ENCODE assay signal across 1 cellular context in the genomic region with DNA sequence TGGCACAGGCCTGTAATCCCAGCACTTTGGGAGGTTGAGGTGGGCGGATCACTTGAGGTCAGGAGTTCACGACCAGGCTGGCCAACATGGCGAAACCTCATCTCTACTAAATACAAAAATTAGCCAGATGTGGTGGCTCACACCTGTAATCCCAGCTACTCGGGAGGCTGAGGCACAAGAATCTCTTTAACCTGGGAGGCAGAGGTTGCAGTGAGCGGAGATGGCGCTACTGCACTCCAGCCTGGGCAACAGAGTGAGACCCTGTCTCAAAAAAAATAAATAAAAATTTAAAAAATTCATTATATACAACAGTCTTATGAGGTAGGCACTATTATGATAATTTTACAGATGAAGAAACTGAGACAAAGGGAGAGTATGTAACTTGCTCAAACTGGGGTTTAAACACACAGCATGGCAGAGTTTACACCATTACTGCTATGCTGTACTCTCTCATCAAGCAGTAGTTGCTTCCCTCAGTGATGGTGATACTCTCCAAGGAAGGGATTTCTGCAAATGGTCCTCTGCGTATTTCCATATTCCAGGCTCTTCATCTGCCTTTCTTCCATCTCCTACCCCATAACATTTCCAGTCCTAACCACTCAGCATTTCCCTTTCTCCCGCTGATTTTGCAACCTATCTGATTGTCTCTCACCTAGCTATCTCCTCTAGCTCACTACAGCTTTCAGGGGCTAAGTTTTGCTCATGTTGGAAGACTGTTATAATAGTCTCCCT.
A peak's percentile ranks its signal among the peaks of the same experiment; 100 is the strongest.
TF ChIP-seq lines count a peak whose summit lies in the region.

No MANE protein-coding gene starts in this region.

TF ChIP-seq in K562, 482 proteins besides CTCF, POLR2A, EP300 and RAD21 (continued from another document and continues in another):
- TF ChIP-seq ELF4 (CRISPR knock-in tag; IDR thresholded peaks at IDR 0.05) (0 out of 2 replicates have a peak, but pooled peaks have one; percentile 27), ZNF121 (CRISPR knock-in tag; conservative IDR thresholded peaks at IDR 0.05) (peak; percentile 82), POLR2G (IDR thresholded peaks at IDR 0.05; ENCODE audit: low read depth, low read length) (peak; percentile 70), EHMT2 (IDR thresholded peaks at IDR 0.05) (no peak), BRCA1 (IDR thresholded peaks at IDR 0.05) (no peak), BRCA1 (CRISPR knock-in tag; IDR thresholded peaks at IDR 0.05) (no peak), PRMT5 (CRISPR knock-in tag; IDR thresholded peaks at IDR 0.05) (no peak), GTF2E2 (tag; IDR thresholded peaks at IDR 0.05) (no peak), ARID1B (IDR thresholded peaks at IDR 0.05) (no peak), GATA2 (CRISPR knock-in tag; IDR thresholded peaks at IDR 0.05) (no peak), CHCHD3 (CRISPR knock-in tag; IDR thresholded peaks at IDR 0.05) (no peak), CBFB (CRISPR knock-in tag; IDR thresholded peaks at IDR 0.05) (no peak), CAMTA2 (CRISPR knock-in tag; conservative IDR thresholded peaks at IDR 0.05) (0 out of 2 replicates have a peak, but pooled peaks have one; percentile 7), TEAD1 (CRISPR knock-in tag; IDR thresholded peaks at IDR 0.05) (0 out of 4 replicates have a peak, but pooled peaks of 1 of the 2 experiments have one; percentile 5), IRF2 (CRISPR knock-in tag; IDR thresholded peaks at IDR 0.05) (no peak), ZNF217 (CRISPR knock-in tag; IDR thresholded peaks at IDR 0.05) (no peak), WHSC1 (IDR thresholded peaks at IDR 0.05; ENCODE audit: low read length) (no peak), ZNF778 (CRISPR knock-in tag; IDR thresholded peaks at IDR 0.05) (no peak), ZNF232 (CRISPR knock-in tag; IDR thresholded peaks at IDR 0.05) (no peak), OTX1 (CRISPR knock-in tag; IDR thresholded peaks at IDR 0.05) (peak; percentile 52; the same call in 1 of the 2 replicates), RBFOX2 (IDR thresholded peaks at IDR 0.05; ENCODE audit: low read depth, low read length) (no peak), FOXA3 (CRISPR knock-in tag; conservative IDR thresholded peaks at IDR 0.05 in 1 of 2, IDR thresholded peaks at IDR 0.05 in 1 of 2) (no peak), RBM22 (IDR thresholded peaks at IDR 0.05; ENCODE audit: low read depth, low read length, poor library complexity, severe bottlenecking) (peak; percentile 92), ZBTB17 (CRISPR knock-in tag; IDR thresholded peaks at IDR 0.05) (0 out of 2 replicates have a peak, but pooled peaks have one; percentile 37), POLR2AphosphoS2 (IDR thresholded peaks at IDR 0.05; ENCODE audit: low read length) (no peak), ZNF239 (CRISPR knock-in tag; IDR thresholded peaks at IDR 0.05) (no peak), BCOR (IDR thresholded peaks at IDR 0.05) (no peak), MXI1 (IDR thresholded peaks at IDR 0.05; ENCODE audit: low read depth, low read length) (no peak), ZNF431 (CRISPR knock-in tag; IDR thresholded peaks at IDR 0.05) (no peak), PML (IDR thresholded peaks at IDR 0.05; ENCODE audit: low read length) (no peak)
- TF ChIP-seq, protein P1, sequence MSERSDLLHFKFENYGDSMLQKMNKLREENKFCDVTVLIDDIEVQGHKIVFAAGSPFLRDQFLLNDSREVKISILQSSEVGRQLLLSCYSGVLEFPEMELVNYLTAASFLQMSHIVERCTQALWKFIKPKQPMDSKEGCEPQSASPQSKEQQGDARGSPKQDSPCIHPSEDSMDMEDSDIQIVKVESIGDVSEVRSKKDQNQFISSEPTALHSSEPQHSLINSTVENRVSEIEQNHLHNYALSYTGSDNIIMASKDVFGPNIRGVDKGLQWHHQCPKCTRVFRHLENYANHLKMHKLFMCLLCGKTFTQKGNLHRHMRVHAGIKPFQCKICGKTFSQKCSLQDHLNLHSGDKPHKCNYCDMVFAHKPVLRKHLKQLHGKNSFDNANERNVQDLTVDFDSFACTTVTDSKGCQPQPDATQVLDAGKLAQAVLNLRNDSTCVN (CRISPR knock-in tag; IDR thresholded peaks at IDR 0.05), result peak; percentile 46; the same call in 1 of the 2 replicates
- TF ChIP-seq, protein P2, sequence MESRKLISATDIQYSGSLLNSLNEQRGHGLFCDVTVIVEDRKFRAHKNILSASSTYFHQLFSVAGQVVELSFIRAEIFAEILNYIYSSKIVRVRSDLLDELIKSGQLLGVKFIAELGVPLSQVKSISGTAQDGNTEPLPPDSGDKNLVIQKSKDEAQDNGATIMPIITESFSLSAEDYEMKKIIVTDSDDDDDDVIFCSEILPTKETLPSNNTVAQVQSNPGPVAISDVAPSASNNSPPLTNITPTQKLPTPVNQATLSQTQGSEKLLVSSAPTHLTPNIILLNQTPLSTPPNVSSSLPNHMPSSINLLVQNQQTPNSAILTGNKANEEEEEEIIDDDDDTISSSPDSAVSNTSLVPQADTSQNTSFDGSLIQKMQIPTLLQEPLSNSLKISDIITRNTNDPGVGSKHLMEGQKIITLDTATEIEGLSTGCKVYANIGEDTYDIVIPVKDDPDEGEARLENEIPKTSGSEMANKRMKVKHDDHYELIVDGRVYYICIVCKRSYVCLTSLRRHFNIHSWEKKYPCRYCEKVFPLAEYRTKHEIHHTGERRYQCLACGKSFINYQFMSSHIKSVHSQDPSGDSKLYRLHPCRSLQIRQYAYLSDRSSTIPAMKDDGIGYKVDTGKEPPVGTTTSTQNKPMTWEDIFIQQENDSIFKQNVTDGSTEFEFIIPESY (CRISPR knock-in tag; IDR thresholded peaks at IDR 0.05), result peak; percentile 78
- TF ChIP-seq, protein P3, sequence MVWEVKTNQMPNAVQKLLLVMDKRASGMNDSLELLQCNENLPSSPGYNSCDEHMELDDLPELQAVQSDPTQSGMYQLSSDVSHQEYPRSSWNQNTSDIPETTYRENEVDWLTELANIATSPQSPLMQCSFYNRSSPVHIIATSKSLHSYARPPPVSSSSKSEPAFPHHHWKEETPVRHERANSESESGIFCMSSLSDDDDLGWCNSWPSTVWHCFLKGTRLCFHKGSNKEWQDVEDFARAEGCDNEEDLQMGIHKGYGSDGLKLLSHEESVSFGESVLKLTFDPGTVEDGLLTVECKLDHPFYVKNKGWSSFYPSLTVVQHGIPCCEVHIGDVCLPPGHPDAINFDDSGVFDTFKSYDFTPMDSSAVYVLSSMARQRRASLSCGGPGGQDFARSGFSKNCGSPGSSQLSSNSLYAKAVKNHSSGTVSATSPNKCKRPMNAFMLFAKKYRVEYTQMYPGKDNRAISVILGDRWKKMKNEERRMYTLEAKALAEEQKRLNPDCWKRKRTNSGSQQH (CRISPR knock-in tag; IDR thresholded peaks at IDR 0.05), result 0 out of 2 replicates have a peak, but pooled peaks have one; percentile 66
- TF ChIP-seq, protein P4, sequence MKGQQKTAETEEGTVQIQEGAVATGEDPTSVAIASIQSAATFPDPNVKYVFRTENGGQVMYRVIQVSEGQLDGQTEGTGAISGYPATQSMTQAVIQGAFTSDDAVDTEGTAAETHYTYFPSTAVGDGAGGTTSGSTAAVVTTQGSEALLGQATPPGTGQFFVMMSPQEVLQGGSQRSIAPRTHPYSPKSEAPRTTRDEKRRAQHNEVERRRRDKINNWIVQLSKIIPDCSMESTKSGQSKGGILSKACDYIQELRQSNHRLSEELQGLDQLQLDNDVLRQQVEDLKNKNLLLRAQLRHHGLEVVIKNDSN (CRISPR knock-in tag; IDR thresholded peaks at IDR 0.05), result no peak
- TF ChIP-seq, protein P5, sequence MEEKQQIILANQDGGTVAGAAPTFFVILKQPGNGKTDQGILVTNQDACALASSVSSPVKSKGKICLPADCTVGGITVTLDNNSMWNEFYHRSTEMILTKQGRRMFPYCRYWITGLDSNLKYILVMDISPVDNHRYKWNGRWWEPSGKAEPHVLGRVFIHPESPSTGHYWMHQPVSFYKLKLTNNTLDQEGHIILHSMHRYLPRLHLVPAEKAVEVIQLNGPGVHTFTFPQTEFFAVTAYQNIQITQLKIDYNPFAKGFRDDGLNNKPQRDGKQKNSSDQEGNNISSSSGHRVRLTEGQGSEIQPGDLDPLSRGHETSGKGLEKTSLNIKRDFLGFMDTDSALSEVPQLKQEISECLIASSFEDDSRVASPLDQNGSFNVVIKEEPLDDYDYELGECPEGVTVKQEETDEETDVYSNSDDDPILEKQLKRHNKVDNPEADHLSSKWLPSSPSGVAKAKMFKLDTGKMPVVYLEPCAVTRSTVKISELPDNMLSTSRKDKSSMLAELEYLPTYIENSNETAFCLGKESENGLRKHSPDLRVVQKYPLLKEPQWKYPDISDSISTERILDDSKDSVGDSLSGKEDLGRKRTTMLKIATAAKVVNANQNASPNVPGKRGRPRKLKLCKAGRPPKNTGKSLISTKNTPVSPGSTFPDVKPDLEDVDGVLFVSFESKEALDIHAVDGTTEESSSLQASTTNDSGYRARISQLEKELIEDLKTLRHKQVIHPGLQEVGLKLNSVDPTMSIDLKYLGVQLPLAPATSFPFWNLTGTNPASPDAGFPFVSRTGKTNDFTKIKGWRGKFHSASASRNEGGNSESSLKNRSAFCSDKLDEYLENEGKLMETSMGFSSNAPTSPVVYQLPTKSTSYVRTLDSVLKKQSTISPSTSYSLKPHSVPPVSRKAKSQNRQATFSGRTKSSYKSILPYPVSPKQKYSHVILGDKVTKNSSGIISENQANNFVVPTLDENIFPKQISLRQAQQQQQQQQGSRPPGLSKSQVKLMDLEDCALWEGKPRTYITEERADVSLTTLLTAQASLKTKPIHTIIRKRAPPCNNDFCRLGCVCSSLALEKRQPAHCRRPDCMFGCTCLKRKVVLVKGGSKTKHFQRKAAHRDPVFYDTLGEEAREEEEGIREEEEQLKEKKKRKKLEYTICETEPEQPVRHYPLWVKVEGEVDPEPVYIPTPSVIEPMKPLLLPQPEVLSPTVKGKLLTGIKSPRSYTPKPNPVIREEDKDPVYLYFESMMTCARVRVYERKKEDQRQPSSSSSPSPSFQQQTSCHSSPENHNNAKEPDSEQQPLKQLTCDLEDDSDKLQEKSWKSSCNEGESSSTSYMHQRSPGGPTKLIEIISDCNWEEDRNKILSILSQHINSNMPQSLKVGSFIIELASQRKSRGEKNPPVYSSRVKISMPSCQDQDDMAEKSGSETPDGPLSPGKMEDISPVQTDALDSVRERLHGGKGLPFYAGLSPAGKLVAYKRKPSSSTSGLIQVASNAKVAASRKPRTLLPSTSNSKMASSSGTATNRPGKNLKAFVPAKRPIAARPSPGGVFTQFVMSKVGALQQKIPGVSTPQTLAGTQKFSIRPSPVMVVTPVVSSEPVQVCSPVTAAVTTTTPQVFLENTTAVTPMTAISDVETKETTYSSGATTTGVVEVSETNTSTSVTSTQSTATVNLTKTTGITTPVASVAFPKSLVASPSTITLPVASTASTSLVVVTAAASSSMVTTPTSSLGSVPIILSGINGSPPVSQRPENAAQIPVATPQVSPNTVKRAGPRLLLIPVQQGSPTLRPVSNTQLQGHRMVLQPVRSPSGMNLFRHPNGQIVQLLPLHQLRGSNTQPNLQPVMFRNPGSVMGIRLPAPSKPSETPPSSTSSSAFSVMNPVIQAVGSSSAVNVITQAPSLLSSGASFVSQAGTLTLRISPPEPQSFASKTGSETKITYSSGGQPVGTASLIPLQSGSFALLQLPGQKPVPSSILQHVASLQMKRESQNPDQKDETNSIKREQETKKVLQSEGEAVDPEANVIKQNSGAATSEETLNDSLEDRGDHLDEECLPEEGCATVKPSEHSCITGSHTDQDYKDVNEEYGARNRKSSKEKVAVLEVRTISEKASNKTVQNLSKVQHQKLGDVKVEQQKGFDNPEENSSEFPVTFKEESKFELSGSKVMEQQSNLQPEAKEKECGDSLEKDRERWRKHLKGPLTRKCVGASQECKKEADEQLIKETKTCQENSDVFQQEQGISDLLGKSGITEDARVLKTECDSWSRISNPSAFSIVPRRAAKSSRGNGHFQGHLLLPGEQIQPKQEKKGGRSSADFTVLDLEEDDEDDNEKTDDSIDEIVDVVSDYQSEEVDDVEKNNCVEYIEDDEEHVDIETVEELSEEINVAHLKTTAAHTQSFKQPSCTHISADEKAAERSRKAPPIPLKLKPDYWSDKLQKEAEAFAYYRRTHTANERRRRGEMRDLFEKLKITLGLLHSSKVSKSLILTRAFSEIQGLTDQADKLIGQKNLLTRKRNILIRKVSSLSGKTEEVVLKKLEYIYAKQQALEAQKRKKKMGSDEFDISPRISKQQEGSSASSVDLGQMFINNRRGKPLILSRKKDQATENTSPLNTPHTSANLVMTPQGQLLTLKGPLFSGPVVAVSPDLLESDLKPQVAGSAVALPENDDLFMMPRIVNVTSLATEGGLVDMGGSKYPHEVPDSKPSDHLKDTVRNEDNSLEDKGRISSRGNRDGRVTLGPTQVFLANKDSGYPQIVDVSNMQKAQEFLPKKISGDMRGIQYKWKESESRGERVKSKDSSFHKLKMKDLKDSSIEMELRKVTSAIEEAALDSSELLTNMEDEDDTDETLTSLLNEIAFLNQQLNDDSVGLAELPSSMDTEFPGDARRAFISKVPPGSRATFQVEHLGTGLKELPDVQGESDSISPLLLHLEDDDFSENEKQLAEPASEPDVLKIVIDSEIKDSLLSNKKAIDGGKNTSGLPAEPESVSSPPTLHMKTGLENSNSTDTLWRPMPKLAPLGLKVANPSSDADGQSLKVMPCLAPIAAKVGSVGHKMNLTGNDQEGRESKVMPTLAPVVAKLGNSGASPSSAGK (IDR thresholded peaks at IDR 0.05), result no peak
- TF ChIP-seq, protein P6, sequence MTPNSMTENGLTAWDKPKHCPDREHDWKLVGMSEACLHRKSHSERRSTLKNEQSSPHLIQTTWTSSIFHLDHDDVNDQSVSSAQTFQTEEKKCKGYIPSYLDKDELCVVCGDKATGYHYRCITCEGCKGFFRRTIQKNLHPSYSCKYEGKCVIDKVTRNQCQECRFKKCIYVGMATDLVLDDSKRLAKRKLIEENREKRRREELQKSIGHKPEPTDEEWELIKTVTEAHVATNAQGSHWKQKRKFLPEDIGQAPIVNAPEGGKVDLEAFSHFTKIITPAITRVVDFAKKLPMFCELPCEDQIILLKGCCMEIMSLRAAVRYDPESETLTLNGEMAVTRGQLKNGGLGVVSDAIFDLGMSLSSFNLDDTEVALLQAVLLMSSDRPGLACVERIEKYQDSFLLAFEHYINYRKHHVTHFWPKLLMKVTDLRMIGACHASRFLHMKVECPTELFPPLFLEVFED (CRISPR knock-in tag; conservative IDR thresholded peaks at IDR 0.05), result 0 out of 2 replicates have a peak, but pooled peaks have one; percentile 64
- TF ChIP-seq, protein P7, sequence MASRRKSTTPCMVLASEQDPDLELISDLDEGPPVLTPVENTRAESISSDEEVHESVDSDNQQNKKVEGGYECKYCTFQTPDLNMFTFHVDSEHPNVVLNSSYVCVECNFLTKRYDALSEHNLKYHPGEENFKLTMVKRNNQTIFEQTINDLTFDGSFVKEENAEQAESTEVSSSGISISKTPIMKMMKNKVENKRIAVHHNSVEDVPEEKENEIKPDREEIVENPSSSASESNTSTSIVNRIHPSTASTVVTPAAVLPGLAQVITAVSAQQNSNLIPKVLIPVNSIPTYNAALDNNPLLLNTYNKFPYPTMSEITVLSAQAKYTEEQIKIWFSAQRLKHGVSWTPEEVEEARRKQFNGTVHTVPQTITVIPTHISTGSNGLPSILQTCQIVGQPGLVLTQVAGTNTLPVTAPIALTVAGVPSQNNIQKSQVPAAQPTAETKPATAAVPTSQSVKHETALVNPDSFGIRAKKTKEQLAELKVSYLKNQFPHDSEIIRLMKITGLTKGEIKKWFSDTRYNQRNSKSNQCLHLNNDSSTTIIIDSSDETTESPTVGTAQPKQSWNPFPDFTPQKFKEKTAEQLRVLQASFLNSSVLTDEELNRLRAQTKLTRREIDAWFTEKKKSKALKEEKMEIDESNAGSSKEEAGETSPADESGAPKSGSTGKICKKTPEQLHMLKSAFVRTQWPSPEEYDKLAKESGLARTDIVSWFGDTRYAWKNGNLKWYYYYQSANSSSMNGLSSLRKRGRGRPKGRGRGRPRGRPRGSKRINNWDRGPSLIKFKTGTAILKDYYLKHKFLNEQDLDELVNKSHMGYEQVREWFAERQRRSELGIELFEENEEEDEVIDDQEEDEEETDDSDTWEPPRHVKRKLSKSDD (conservative IDR thresholded peaks at IDR 0.05; ENCODE audit: low read length), result no peak
- TF ChIP-seq, protein P8, sequence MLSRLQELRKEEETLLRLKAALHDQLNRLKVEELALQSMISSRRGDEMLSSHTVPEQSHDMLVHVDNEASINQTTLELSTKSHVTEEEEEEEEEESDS (CRISPR knock-in tag; IDR thresholded peaks at IDR 0.05), result no peak
